15 cellular contexts compared by ENCODE assay signal in genomic region chr1:89808429-89809117, GRCh38. TPM values are rescaled to one million over a fixed set of nuclear protein-coding genes. Genes with fewer than 3 reads are reported as not detected.
DNase-seq lines count a peak whose midpoint lies in the region; ATAC-seq and TF ChIP-seq lines count a peak whose summit lies in the region.
"Had no signal": no experiment of that assay in that cellular context is flagged by ENCODE, and none has a peak within 500 bp of the region (broad histone marks: within the 10 kb centered on the region; RNA-seq: fewer than 3 reads in every experiment).

No MANE protein-coding gene starts in this region.

- H3K36me3 ChIP-seq in stomach = no peaks in the 10 kb centered on the region
- H3K36me3 ChIP-seq: prostate gland had no signal

- H3K27ac ChIP-seq in stomach = no peak overlapping the region
- H3K27ac ChIP-seq: 22Rv1, prostate gland had no signal

- intact Hi-C loops in stomach (cut with DNase I; ENCODE audit: low total_unique reads) = loop anchor here (5.0 kb wide), 1 partner anchor 179 kb away; no protein-coding TSS in a partner anchor

- H3K27me3 Mint-ChIP-seq in mesothelial cell of epicardium (ENCODE audit: low read depth) = no peaks in the 10 kb centered on the region

- H3K9me3 ChIP-seq in stomach = no peaks in the 10 kb centered on the region
- H3K9me3 ChIP-seq: prostate gland had no signal

- no peak overlapping the region for H3K4me3 ChIP-seq in stomach
- H3K4me3 ChIP-seq: prostate gland had no signal

- H3K4me3 Mint-ChIP-seq in mesothelial cell of epicardium = no peak overlapping the region
- H3K4me3 Mint-ChIP-seq: stimulated activated naive CD8-positive, alpha-beta T cell treated with anti-CD3 and anti-CD28 coated beads, Interleukin-15, Interleukin-2, amounts not matched to agents 100 ng/mL and 50 ng/mL, for 24 hours; T-helper 1 cell treated with Interleukin-12 subunit alpha and Interleukin-12 subunit beta and Interleukin-4 antibody, amounts not matched to agents 30 μg/mL and 1 μg/mL, for 36 hours had no signal

- H3K4me1 ChIP-seq in stomach = peaks cover 0 to 5% (median 2%) of the 10 kb centered on the region in 4 donors
- H3K4me1 ChIP-seq: prostate gland had no signal

- TF ChIP-seq POLR2A in stomach (IDR thresholded peaks at IDR 0.05) = no peak

- no peaks in the 10 kb centered on the region for H3K36me3 Mint-ChIP-seq in mesothelial cell of epicardium

- H3K4me1 Mint-ChIP-seq in mesothelial cell of epicardium = peaks cover 8% of the 10 kb centered on the region

- ATAC-seq in esophagus mucosa = peak; percentile 87

- H3K9me3 Mint-ChIP-seq in mesothelial cell of epicardium = no peaks in the 10 kb centered on the region
- H3K9me3 Mint-ChIP-seq: stimulated activated naive CD8-positive, alpha-beta T cell treated with anti-CD3 and anti-CD28 coated beads, Interleukin-15, Interleukin-2, amounts not matched to agents 100 ng/mL and 50 ng/mL, for 24 hours; T-helper 1 cell treated with Interleukin-12 subunit alpha and Interleukin-12 subunit beta and Interleukin-4 antibody, amounts not matched to agents 30 μg/mL and 1 μg/mL, for 36 hours had no signal

- WGBS in stomach, 5 donors = 32 to 47% (median 39%) methylated on average over 5 of the region's 5 CpGs

- H3K27ac Mint-ChIP-seq in mesothelial cell of epicardium = no peak overlapping the region
- H3K27ac Mint-ChIP-seq: stimulated activated naive CD8-positive, alpha-beta T cell treated with anti-CD3 and anti-CD28 coated beads, Interleukin-15, Interleukin-2, amounts not matched to agents 100 ng/mL and 50 ng/mL, for 24 hours; T-helper 1 cell treated with Interleukin-12 subunit alpha and Interleukin-12 subunit beta and Interleukin-4 antibody, amounts not matched to agents 30 μg/mL and 1 μg/mL, for 36 hours had no signal

- no peaks in the 10 kb centered on the region for H3K27me3 ChIP-seq in stomach

- TF ChIP-seq CTCF in stomach (IDR thresholded peaks at IDR 0.05) = no peak
- TF ChIP-seq CTCF in mesothelial cell of epicardium (IDR thresholded peaks at IDR 0.05; ENCODE audit: unreplicated experiment) = no peak

- TF ChIP-seq EP300 in stomach (IDR thresholded peaks at IDR 0.05) = no peak

- DNase-seq in DMS53 (lab: John Stamatoyannopoulos, UW) = peak; percentile 29
- no peak for DNase-seq in DMS53 treated with DMSO at 0.1 percent for 48 hours (lab: John Stamatoyannopoulos, UW; ENCODE audit: unreplicated experiment)
- peak; percentile 64 for DNase-seq in NCI-H226
- DNase-seq in renal cortical epithelial cell (ENCODE audit: low read depth) = peak; percentile 86
- DNase-seq in stomach = no peak
- no peak for DNase-seq in mesothelial cell of epicardium (ENCODE audit: low spot score in 2 of 2, unreplicated experiment in 2 of 2)
- DNase-seq in stimulated activated CD4-positive, alpha-beta T cell treated with anti-CD3 and anti-CD28 coated beads, Interleukin-4, amount 100 ng/mL, for 1 hour = no peak
- DNase-seq: activated naive CD4-positive, alpha-beta T cell treated with anti-CD3 and anti-CD28 coated beads, Interleukin-2, amount 50 U/mL, for 16 hours; NCI-H1694; stimulated activated CD4-positive, alpha-beta T cell treated with anti-CD3 and anti-CD28 coated beads, Interleukin-4, amount 100 ng/mL, for 24 hours had no signal

RNA-seq across cellular contexts. Expression of gene LRRC8D, which starts 12.3 kb away (rescaled TPM):
- total RNA-seq in esophagus mucosa = 15.1 TPM
- 28.7 and 43.8 TPM in 2 replicates for total RNA-seq in renal cortical epithelial cell
- total RNA-seq in stomach = 10 to 100 TPM in 2 of 5 donors, 1 to 10 TPM in 2, under 1 TPM in 1; under 0.01 to 13.8 (median 10.0) TPM
- 1 to 10 TPM; 2.9 to 6.4 (median 3.7) TPM for polyA plus RNA-seq in stomach
- total RNA-seq in mesothelial cell of epicardium = 18.1 to 22.6 TPM (median 21.5 TPM) in 3 replicates

Comparison
In these comparisons a context has a peak if more than half of its experiments do, and no peak if none do; other contexts are left out.
1. DNase-seq: peak in DMS53 (single experiment), NCI-H226 (single experiment) and renal cortical epithelial cell (single experiment); none in DMS53 treated with DMSO at 0.1 percent for 48 hours (single experiment), stomach (single experiment), mesothelial cell of epicardium (0 of 2) and stimulated activated CD4-positive, alpha-beta T cell treated with anti-CD3 and anti-CD28 coated beads, Interleukin-4, amount 100 ng/mL, for 1 hour (single experiment).